In genomic region chr17:63405741-63406261, GRCh38 we compare ENCODE assay signal across 8 cellular contexts. TPM values are rescaled to one million over a fixed set of nuclear protein-coding genes. Genes with fewer than 3 reads are reported as not detected.
DNase-seq lines count a peak whose midpoint lies in the region; ATAC-seq and TF ChIP-seq lines count a peak whose summit lies in the region.

No MANE protein-coding gene starts in this region.

- no peak for TF ChIP-seq EP300 in stomach (IDR thresholded peaks at IDR 0.05)

- H3K27me3 ChIP-seq in ascending aorta (no peaks in the 10 kb centered on the region), iPS DF 6.9 (ENCODE audit: control insufficient read depth, insufficient read depth, low read length) (no peaks in the 10 kb centered on the region), stomach (no peaks in the 10 kb centered on the region)

- no CpG with 5 or more reads among the region's 6 CpGs for WGBS in iPS DF 6.9 (ENCODE audit: insufficient coverage, insufficient read length)
- 75 to 81% (median 78%) methylated on average over 6 of the region's 6 CpGs for WGBS in stomach, 5 donors

- no peak for TF ChIP-seq POLR2A in stomach (IDR thresholded peaks at IDR 0.05)

- H3K27ac ChIP-seq in ascending aorta (no peak overlapping the region), iPS DF 6.9 (ENCODE audit: low read length) (no peak overlapping the region), stomach (no peak overlapping the region)

- intact Hi-C loops in ascending aorta (cut with DNase I) = loop anchor here (1.0 to 5.0 kb wide), 3 partner anchors 114 to 702 kb away; no protein-coding TSS in a partner anchor
- intact Hi-C loops in stomach (cut with DNase I; ENCODE audit: low total_unique reads) = no loop called here

- peak; percentile 63 for DNase-seq in Ammon's horn (ENCODE audit: low spot score)
- DNase-seq in NCI-H226 = peak; percentile 65
- DNase-seq in ascending aorta (ENCODE audit: low spot score in 2 of 2) = no peak
- DNase-seq in iPS DF 6.9 (ENCODE audit: low read depth, low spot score) = peak; percentile 22
- DNase-seq in stomach = no peak
- DNase-seq in stimulated activated CD4-positive, alpha-beta T cell treated with anti-CD3 and anti-CD28 coated beads, Interleukin-4, amount 100 ng/mL, for 4 hours = no peak
- DNase-seq in NK-92 (lab: John Stamatoyannopoulos, UW; ENCODE audit: unreplicated experiment) = no peak

- TF ChIP-seq CTCF in ascending aorta (IDR thresholded peaks at IDR 0.05) = peak in 2 of 3 experiments; percentile 39 to 55
- peak in 5 of 7 experiments; percentile 60 to 66 (median 63) for TF ChIP-seq CTCF in stomach (IDR thresholded peaks at IDR 0.05)

- H3K36me3 ChIP-seq in ascending aorta (no peaks in the 10 kb centered on the region), iPS DF 6.9 (ENCODE audit: control insufficient read depth, insufficient read depth, low read length) (no peaks in the 10 kb centered on the region), stomach (peaks cover 0 to 14% (median 10%) of the 10 kb centered on the region in 4 donors)

- ATAC-seq in GM18520 (IDR thresholded peaks at IDR 0.05; ENCODE audit: unreplicated experiment) = peak; percentile 44

- no peak overlapping the region for H3K4me3 ChIP-seq in ascending aorta
- no peak overlapping the region for H3K4me3 ChIP-seq in iPS DF 6.9 (ENCODE audit: low read length)
- H3K4me3 ChIP-seq in stomach = no peak overlapping the region

- H3K9me3 ChIP-seq in ascending aorta = no peaks in the 10 kb centered on the region
- H3K9me3 ChIP-seq in iPS DF 6.9 (ENCODE audit: control insufficient read depth, insufficient read depth, low read length) = no peaks in the 10 kb centered on the region
- no peaks in the 10 kb centered on the region for H3K9me3 ChIP-seq in stomach

- H3K4me1 ChIP-seq in ascending aorta = peaks cover 2 to 3% of the 10 kb centered on the region in 2 donors
- H3K4me1 ChIP-seq in iPS DF 6.9 (ENCODE audit: control insufficient read depth, insufficient read depth, low read length) = no peaks in the 10 kb centered on the region
- H3K4me1 ChIP-seq in stomach = peaks cover 0 to 6% (median 2%) of the 10 kb centered on the region in 4 donors

RNA-seq across cellular contexts. Expression of gene CYB561, which starts 40.3 kb away (rescaled TPM):
- total RNA-seq in ascending aorta = 23.0 TPM
- 100 to 1,000 TPM in 2 of 5 donors, 10 to 100 TPM in 3; 26.1 to 394 (median 97.1) TPM for total RNA-seq in stomach
- 10 to 100 TPM; 10.8 to 27.4 (median 23.7) TPM for polyA plus RNA-seq in stomach

Comparison
In these comparisons a context has a peak if more than half of its experiments do, and no peak if none do; other contexts are left out.
1. DNase-seq: peak in Ammon's horn (single experiment), NCI-H226 (single experiment) and iPS DF 6.9 (single experiment); none in ascending aorta (0 of 2), stomach (single experiment), stimulated activated CD4-positive, alpha-beta T cell treated with anti-CD3 and anti-CD28 coated beads, Interleukin-4, amount 100 ng/mL, for 4 hours (0 of 2) and NK-92 (single experiment).